ENCODE assay signal across 9 cellular contexts in genomic region chr2:28395334-28396061, GRCh38. TPM values are rescaled to one million over a fixed set of nuclear protein-coding genes. Genes with fewer than 3 reads are reported as not detected.
DNase-seq lines count a peak whose midpoint lies in the region; ATAC-seq lines count a peak whose summit lies in the region.
"Had no signal": no experiment of that assay in that cellular context is flagged by ENCODE, and none has a peak within 500 bp of the region (broad histone marks: within the 10 kb centered on the region; RNA-seq: fewer than 3 reads in every experiment).

No MANE protein-coding gene starts in this region.

- peaks cover 68 to 77% (median 74%) of the 10 kb centered on the region in 11 experiments for H4K20me1 ChIP-seq in BLaER1 treated with 17β-estradiol and CSF1 and Interleukin-3, amounts not matched to agents 10 nM and 100 nM

- H3K9me3 Mint-ChIP-seq in stimulated activated effector memory CD8-positive, alpha-beta T cell treated with anti-CD3 and anti-CD28 coated beads, Interleukin-12 subunit alpha, Interleukin-12 subunit beta, amount 100 ng/mL, for 72 hours, result no peaks in the 10 kb centered on the region

- H3K27ac Mint-ChIP-seq in stimulated activated effector memory CD8-positive, alpha-beta T cell treated with anti-CD3 and anti-CD28 coated beads, Interleukin-12 subunit alpha, Interleukin-12 subunit beta, amount 100 ng/mL, for 72 hours, result no peak overlapping the region

- peaks cover 0 to 19% (median 0%) of the 10 kb centered on the region in 11 experiments; a peak in 5 of 22 replicates for H3K9me3 ChIP-seq in BLaER1 treated with 17β-estradiol and CSF1 and Interleukin-3, amounts not matched to agents 10 nM and 100 nM (replicated peaks in 1 of 11)
- no peaks in the 10 kb centered on the region for H3K9me3 ChIP-seq in effector memory CD4-positive, alpha-beta T cell (ENCODE audit: control insufficient read depth, low read length)

- H3K4me2 ChIP-seq in BLaER1 treated with 17β-estradiol and CSF1 and Interleukin-3, amounts not matched to agents 10 nM and 100 nM, result peak overlapping the region; percentile 80 to 95 (median 89)

- no peaks in the 10 kb centered on the region for H3K36me3 Mint-ChIP-seq in stimulated activated effector memory CD8-positive, alpha-beta T cell treated with anti-CD3 and anti-CD28 coated beads, Interleukin-12 subunit alpha, Interleukin-12 subunit beta, amount 100 ng/mL, for 72 hours

- H3K27me3 ChIP-seq in BLaER1 treated with 17β-estradiol and CSF1 and Interleukin-3, amounts not matched to agents 10 nM and 100 nM, result peaks cover 0 to 26% (median 7%) of the 10 kb centered on the region in 11 experiments; a peak in 7 of 22 replicates
- no peaks in the 10 kb centered on the region for H3K27me3 ChIP-seq in effector memory CD4-positive, alpha-beta T cell (replicated peaks; ENCODE audit: control insufficient read depth, insufficient read depth, low read length, poor library complexity, severe bottlenecking)

- no peak for ATAC-seq in GM19023 (IDR thresholded peaks at IDR 0.05; ENCODE audit: unreplicated experiment)
- no peak for ATAC-seq in HG02885 (IDR thresholded peaks at IDR 0.05; ENCODE audit: poor library complexity, unreplicated experiment)
- no peak for ATAC-seq in stimulated activated effector memory CD8-positive, alpha-beta T cell treated with anti-CD3 and anti-CD28 coated beads, Interleukin-12 subunit alpha, Interleukin-12 subunit beta, amount 100 ng/mL, for 72 hours

- no peak overlapping the region for H3K4me3 Mint-ChIP-seq in stimulated activated effector memory CD8-positive, alpha-beta T cell treated with anti-CD3 and anti-CD28 coated beads, Interleukin-12 subunit alpha, Interleukin-12 subunit beta, amount 100 ng/mL, for 72 hours

- peaks cover 40% of the 10 kb centered on the region for H3K4me1 Mint-ChIP-seq in stimulated activated effector memory CD8-positive, alpha-beta T cell treated with anti-CD3 and anti-CD28 coated beads, Interleukin-12 subunit alpha, Interleukin-12 subunit beta, amount 100 ng/mL, for 72 hours

- H3K9ac ChIP-seq in BLaER1 treated with 17β-estradiol and CSF1 and Interleukin-3, amounts not matched to agents 10 nM and 100 nM, result peak overlapping the region; percentile 94 to 100 (median 98)

- DNase-seq in NCI-H446 treated with DMSO at 0.1 percent for 48 hours (lab: John Stamatoyannopoulos, UW) (peak; percentile 70), myocyte (ENCODE audit: low read depth) (peak; percentile 85), NCI-H2029 treated with DMSO at 0.1 percent for 48 hours (lab: John Stamatoyannopoulos, UW) (no peak)
- DNase-seq in effector memory CD4-positive, alpha-beta T cell, result no peak
- no peak for DNase-seq in stimulated activated effector memory CD8-positive, alpha-beta T cell treated with anti-CD3 and anti-CD28 coated beads, Interleukin-12 subunit alpha, Interleukin-12 subunit beta, amount 100 ng/mL, for 72 hours (ENCODE audit: low spot score in 2 of 2)
- DNase-seq: activated T-cell treated with anti-CD3 and anti-CD28 coated beads for 4 hours had no signal

- H3K36me3 ChIP-seq in BLaER1 treated with 17β-estradiol and CSF1 and Interleukin-3, amounts not matched to agents 10 nM and 100 nM, result peaks cover 12 to 68% (median 63%) of the 10 kb centered on the region in 11 experiments; a peak in 21 of 22 replicates
- no peaks in the 10 kb centered on the region for H3K36me3 ChIP-seq in effector memory CD4-positive, alpha-beta T cell (ENCODE audit: control insufficient read depth, insufficient read depth, low read length)

- peaks cover 40 to 60% (median 44%) of the 10 kb centered on the region in 10 experiments for H3K4me1 ChIP-seq in BLaER1 treated with 17β-estradiol and CSF1 and Interleukin-3, amounts not matched to agents 10 nM and 100 nM
- H3K4me1 ChIP-seq in effector memory CD4-positive, alpha-beta T cell (ENCODE audit: control insufficient read depth, insufficient read depth, low read length, poor library complexity, severe bottlenecking), result peaks cover 30% of the 10 kb centered on the region

- peak overlapping the region; percentile 76 to 99 (median 98) for H3K27ac ChIP-seq in BLaER1 treated with 17β-estradiol and CSF1 and Interleukin-3, amounts not matched to agents 10 nM and 100 nM
- no peak overlapping the region for H3K27ac ChIP-seq in effector memory CD4-positive, alpha-beta T cell (ENCODE audit: insufficient read depth, low read length, poor library complexity, severe bottlenecking)

- peak overlapping the region; percentile 90 to 100 (median 96) for H3K4me3 ChIP-seq in BLaER1 treated with 17β-estradiol and CSF1 and Interleukin-3, amounts not matched to agents 10 nM and 100 nM
- H3K4me3 ChIP-seq in effector memory CD4-positive, alpha-beta T cell (ENCODE audit: insufficient read depth, low read depth, low read length, poor library complexity, severe bottlenecking), result peak overlapping the region; percentile 99

RNA-seq across cellular contexts. Expression of gene FOSL2, which starts 2.8 kb away (rescaled TPM):
- total RNA-seq in myocyte, result 106 and 124 TPM in 2 replicates
- polyA plus RNA-seq in myocyte (2012), result 58.3 TPM

Comparison
In these comparisons a context has a peak if more than half of its experiments do, and no peak if none do; other contexts are left out.
1. DNase-seq: peak in NCI-H446 treated with DMSO at 0.1 percent for 48 hours (single experiment) and myocyte (single experiment); none in effector memory CD4-positive, alpha-beta T cell (0 of 3), stimulated activated effector memory CD8-positive, alpha-beta T cell treated with anti-CD3 and anti-CD28 coated beads, Interleukin-12 subunit alpha, Interleukin-12 subunit beta, amount 100 ng/mL, for 72 hours (0 of 2) and NCI-H2029 treated with DMSO at 0.1 percent for 48 hours (single experiment).